In genomic region chr13:113605461-113605860, GRCh38 we compare ENCODE assay signal across 18 cellular contexts. TPM values are rescaled to one million over a fixed set of nuclear protein-coding genes. Genes with fewer than 3 reads are reported as not detected.
DNase-seq lines count a peak whose midpoint lies in the region; ATAC-seq and TF ChIP-seq lines count a peak whose summit lies in the region.
"Had no signal": no experiment of that assay in that cellular context is flagged by ENCODE, and none has a peak within 500 bp of the region (broad histone marks: within the 10 kb centered on the region; RNA-seq: fewer than 3 reads in every experiment).

No MANE protein-coding gene starts in this region.

- no peak overlapping the region for H3K27ac ChIP-seq in GM23338 (ENCODE audit: low read depth)
- H3K27ac ChIP-seq: SJSA1 had no signal

- peaks cover 26% of the 10 kb centered on the region for H3K36me3 Mint-ChIP-seq in GM23338 (ENCODE audit: low read depth)
- H3K36me3 Mint-ChIP-seq in activated T-helper 17 cell treated with anti-CD3 and anti-CD28 coated beads, Interleukin-2, amount 50 U/mL, for 72 hours (ENCODE audit: low read depth), result peaks cover 33% of the 10 kb centered on the region
- no peaks in the 10 kb centered on the region for H3K36me3 Mint-ChIP-seq in immature natural killer cell
- peaks cover 22% of the 10 kb centered on the region for H3K36me3 Mint-ChIP-seq in stimulated activated effector memory CD8-positive, alpha-beta T cell treated with anti-CD3 and anti-CD28 coated beads, Interleukin-12 subunit alpha, Interleukin-12 subunit beta, amount 100 ng/mL, for 72 hours

- H3K4me3 ChIP-seq in GM23338, result no peak overlapping the region
- H3K4me3 ChIP-seq: SJSA1 had no signal

- H3K4me1 Mint-ChIP-seq in GM23338 (peaks cover 20% of the 10 kb centered on the region), immature natural killer cell (peaks cover 43 to 45% of the 10 kb centered on the region in 2 donors)
- H3K4me1 Mint-ChIP-seq in activated T-helper 17 cell treated with anti-CD3 and anti-CD28 coated beads, Interleukin-2, amount 50 U/mL, for 72 hours, result peaks cover 24% of the 10 kb centered on the region
- H3K4me1 Mint-ChIP-seq in stimulated activated effector memory CD8-positive, alpha-beta T cell treated with anti-CD3 and anti-CD28 coated beads, Interleukin-12 subunit alpha, Interleukin-12 subunit beta, amount 100 ng/mL, for 72 hours, result peaks cover 67% of the 10 kb centered on the region

- DNase-seq in GM23338 (ENCODE audit: low spot score) (no peak), immature natural killer cell (no peak), NCI-H510A (lab: John Stamatoyannopoulos, UW) (no peak), DMS79 (lab: John Stamatoyannopoulos, UW) (no peak), SHP77 treated with DMSO at 0.1 percent for 48 hours (lab: John Stamatoyannopoulos, UW) (no peak)
- DNase-seq in stimulated activated effector memory CD8-positive, alpha-beta T cell treated with anti-CD3 and anti-CD28 coated beads, Interleukin-12 subunit alpha, Interleukin-12 subunit beta, amount 100 ng/mL, for 72 hours (ENCODE audit: low spot score in 2 of 2), result no peak
- DNase-seq: CD8-positive, alpha-beta T cell; DMS79 treated with DMSO at 0.1 percent for 48 hours; KG1; NCI-H1417 treated with DMSO at 0.1 percent for 48 hours; NCI-H1930; NCI-H446 treated with DMSO at 0.1 percent for 48 hours; NCI-H774; PC-3 had no signal

- H3K4me2 ChIP-seq in GM23338, result no peak overlapping the region

- H3K27ac Mint-ChIP-seq in GM23338 (peak overlapping the region; percentile 54), immature natural killer cell (peak overlapping the region; percentile 29 to 98 (median 86))
- H3K27ac Mint-ChIP-seq in activated T-helper 17 cell treated with anti-CD3 and anti-CD28 coated beads, Interleukin-2, amount 50 U/mL, for 72 hours, result peak overlapping the region; percentile 33
- H3K27ac Mint-ChIP-seq in stimulated activated effector memory CD8-positive, alpha-beta T cell treated with anti-CD3 and anti-CD28 coated beads, Interleukin-12 subunit alpha, Interleukin-12 subunit beta, amount 100 ng/mL, for 72 hours, result peak overlapping the region; percentile 72

- H3K4me3 Mint-ChIP-seq in GM23338 (no peak overlapping the region), immature natural killer cell (peak overlapping the region in 2 of 5 donors; percentile 21)
- H3K4me3 Mint-ChIP-seq in activated T-helper 17 cell treated with anti-CD3 and anti-CD28 coated beads, Interleukin-2, amount 50 U/mL, for 72 hours, result no peak overlapping the region
- no peak overlapping the region for H3K4me3 Mint-ChIP-seq in stimulated activated effector memory CD8-positive, alpha-beta T cell treated with anti-CD3 and anti-CD28 coated beads, Interleukin-12 subunit alpha, Interleukin-12 subunit beta, amount 100 ng/mL, for 72 hours
- H3K4me3 Mint-ChIP-seq: CD8-positive, alpha-beta T cell had no signal

- H3K9me2 ChIP-seq in GM23338 (ENCODE audit: insufficient read depth), result no peaks in the 10 kb centered on the region

- H2AFZ ChIP-seq in GM23338, result no peak overlapping the region

- H3K27me3 Mint-ChIP-seq in GM23338 (ENCODE audit: insufficient read depth, low read depth, poor library complexity) (peaks cover 18% of the 10 kb centered on the region), immature natural killer cell (ENCODE audit: low read depth in 3 of 3) (peaks cover 0 to 15% (median 6%) of the 10 kb centered on the region in 3 donors)
- H3K27me3 Mint-ChIP-seq in activated T-helper 17 cell treated with anti-CD3 and anti-CD28 coated beads, Interleukin-2, amount 50 U/mL, for 72 hours, result no peaks in the 10 kb centered on the region

- no peaks in the 10 kb centered on the region for H3K27me3 ChIP-seq in GM23338 (ENCODE audit: insufficient read depth)
- H3K27me3 ChIP-seq: SJSA1 had no signal

- H3K9me3 Mint-ChIP-seq in GM23338, result no peaks in the 10 kb centered on the region
- H3K9me3 Mint-ChIP-seq in activated T-helper 17 cell treated with anti-CD3 and anti-CD28 coated beads, Interleukin-2, amount 50 U/mL, for 72 hours, result no peaks in the 10 kb centered on the region
- H3K9me3 Mint-ChIP-seq in immature natural killer cell, result peaks cover 0 to 2% (median 0%) of the 10 kb centered on the region in 6 donors
- H3K9me3 Mint-ChIP-seq in stimulated activated effector memory CD8-positive, alpha-beta T cell treated with anti-CD3 and anti-CD28 coated beads, Interleukin-12 subunit alpha, Interleukin-12 subunit beta, amount 100 ng/mL, for 72 hours, result no peaks in the 10 kb centered on the region
- H3K9me3 Mint-ChIP-seq: CD8-positive, alpha-beta T cell had no signal

- H3K79me2 ChIP-seq in GM23338 (replicated peaks; ENCODE audit: insufficient read depth), result peaks cover 77% of the 10 kb centered on the region

- no peaks in the 10 kb centered on the region for H3K36me3 ChIP-seq in GM23338 (ENCODE audit: insufficient read depth)

- no peaks in the 10 kb centered on the region for H3K4me1 ChIP-seq in GM23338 (ENCODE audit: insufficient read depth)
- H3K4me1 ChIP-seq: SJSA1 had no signal

- no peaks in the 10 kb centered on the region for H3F3A ChIP-seq in GM23338 (replicated peaks; ENCODE audit: low read depth)

- no peak for ATAC-seq in GM23338
- ATAC-seq in activated T-helper 17 cell treated with anti-CD3 and anti-CD28 coated beads, Interleukin-2, amount 50 U/mL, for 72 hours (replicated peaks), result no peak
- no peak for ATAC-seq in stimulated activated effector memory CD8-positive, alpha-beta T cell treated with anti-CD3 and anti-CD28 coated beads, Interleukin-12 subunit alpha, Interleukin-12 subunit beta, amount 100 ng/mL, for 72 hours
- ATAC-seq: CD8-positive, alpha-beta T cell; HepG2; PC-3 had no signal

- no peak for TF ChIP-seq CTCF in GM23338 (conservative IDR thresholded peaks at IDR 0.05; ENCODE audit: low read depth in 2 of 2)

- H4K20me1 ChIP-seq in GM23338 (replicated peaks; ENCODE audit: insufficient read depth), result peaks cover 8% of the 10 kb centered on the region

TF ChIP-seq in GM23338, 12 proteins besides CTCF, POLR2A, EP300 and RAD21 (continues in another document):
- no peak for TF ChIP-seq POLR2AphosphoS5 (IDR thresholded peaks at IDR 0.05; ENCODE audit: low read depth)
- TF ChIP-seq STAT1 (IDR thresholded peaks at IDR 0.05; ENCODE audit: unreplicated experiment), result no peak

RNA-seq across cellular contexts. Expression of gene TFDP1, which starts 20.9 kb away (rescaled TPM):
- total RNA-seq in GM23338 (2014; rRNA removed; shearing (Covaris generic)), result 80.0 and 92.0 TPM in 2 replicates
- polyA plus RNA-seq in GM23338 (2016; fragmentation: Nextera tagmentation; extraction: Ambion mirVana) (40.2 and 42.9 TPM in 2 replicates), immature natural killer cell (10 to 100 TPM; 25.2 to 39.3 (median 33.7) TPM)
- 100 to 1,000 TPM in 1 of 2 donors, 10 to 100 TPM in 1; 98.1 to 188 TPM for total RNA-seq in activated T-helper 17 cell treated with anti-CD3 and anti-CD28 coated beads, Interleukin-2, amount 50 U/mL, for 72 hours

RNA-seq across cellular contexts. Expression of gene ATP4B, which starts 52.5 kb away (rescaled TPM):
- not detected in 2 replicates for total RNA-seq in GM23338 (2014; rRNA removed; shearing (Covaris generic))
- not detected in 2 replicates for polyA plus RNA-seq in GM23338 (2016; fragmentation: Nextera tagmentation; extraction: Ambion mirVana)
- not detected for total RNA-seq in activated T-helper 17 cell treated with anti-CD3 and anti-CD28 coated beads, Interleukin-2, amount 50 U/mL, for 72 hours
- polyA plus RNA-seq in immature natural killer cell, result not detected
- total RNA-seq: CD8-positive, alpha-beta T cell; G401; HepG2; PC-3; SJSA1 had no signal
- polyA plus RNA-seq: HepG2 had no signal

Comparison
In these comparisons a context has a peak if more than half of its experiments do, and no peak if none do; other contexts are left out.
1. H3K27ac Mint-ChIP-seq: peak in every context shown above with its lines; median percentile 86 in immature natural killer cell; 72 in stimulated activated effector memory CD8-positive, alpha-beta T cell treated with anti-CD3 and anti-CD28 coated beads, Interleukin-12 subunit alpha, Interleukin-12 subunit beta, amount 100 ng/mL, for 72 hours; 54 in GM23338; 33 in activated T-helper 17 cell treated with anti-CD3 and anti-CD28 coated beads, Interleukin-2, amount 50 U/mL, for 72 hours.